Comparison of ENCODE assay signal across 1 cellular context in genomic region chr6:87504440-87504839, GRCh38.
TF ChIP-seq lines count a peak whose summit lies in the region.

No MANE protein-coding gene starts in this region.

TF ChIP-seq in WTC11, 78 proteins besides CTCF, POLR2A, EP300 and RAD21:
- TF ChIP-seq, protein P1, sequence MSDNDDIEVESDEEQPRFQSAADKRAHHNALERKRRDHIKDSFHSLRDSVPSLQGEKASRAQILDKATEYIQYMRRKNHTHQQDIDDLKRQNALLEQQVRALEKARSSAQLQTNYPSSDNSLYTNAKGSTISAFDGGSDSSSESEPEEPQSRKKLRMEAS (CRISPR knock-in tag; IDR thresholded peaks at IDR 0.05), result no peak
- TF ChIP-seq TEAD4 (CRISPR knock-in tag; IDR thresholded peaks at IDR 0.05), result no peak
- TF ChIP-seq FOXK1 (CRISPR knock-in tag; IDR thresholded peaks at IDR 0.05), result no peak
- TF ChIP-seq, protein P2, sequence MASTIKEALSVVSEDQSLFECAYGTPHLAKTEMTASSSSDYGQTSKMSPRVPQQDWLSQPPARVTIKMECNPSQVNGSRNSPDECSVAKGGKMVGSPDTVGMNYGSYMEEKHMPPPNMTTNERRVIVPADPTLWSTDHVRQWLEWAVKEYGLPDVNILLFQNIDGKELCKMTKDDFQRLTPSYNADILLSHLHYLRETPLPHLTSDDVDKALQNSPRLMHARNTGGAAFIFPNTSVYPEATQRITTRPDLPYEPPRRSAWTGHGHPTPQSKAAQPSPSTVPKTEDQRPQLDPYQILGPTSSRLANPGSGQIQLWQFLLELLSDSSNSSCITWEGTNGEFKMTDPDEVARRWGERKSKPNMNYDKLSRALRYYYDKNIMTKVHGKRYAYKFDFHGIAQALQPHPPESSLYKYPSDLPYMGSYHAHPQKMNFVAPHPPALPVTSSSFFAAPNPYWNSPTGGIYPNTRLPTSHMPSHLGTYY (CRISPR knock-in tag; IDR thresholded peaks at IDR 0.05), result no peak
- no peak for TF ChIP-seq ATF1 (CRISPR knock-in tag; IDR thresholded peaks at IDR 0.05)
- TF ChIP-seq, protein P3, sequence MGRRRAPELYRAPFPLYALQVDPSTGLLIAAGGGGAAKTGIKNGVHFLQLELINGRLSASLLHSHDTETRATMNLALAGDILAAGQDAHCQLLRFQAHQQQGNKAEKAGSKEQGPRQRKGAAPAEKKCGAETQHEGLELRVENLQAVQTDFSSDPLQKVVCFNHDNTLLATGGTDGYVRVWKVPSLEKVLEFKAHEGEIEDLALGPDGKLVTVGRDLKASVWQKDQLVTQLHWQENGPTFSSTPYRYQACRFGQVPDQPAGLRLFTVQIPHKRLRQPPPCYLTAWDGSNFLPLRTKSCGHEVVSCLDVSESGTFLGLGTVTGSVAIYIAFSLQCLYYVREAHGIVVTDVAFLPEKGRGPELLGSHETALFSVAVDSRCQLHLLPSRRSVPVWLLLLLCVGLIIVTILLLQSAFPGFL (CRISPR knock-in tag; IDR thresholded peaks at IDR 0.05; ENCODE audit: borderline replicate concordance), result no peak
- TF ChIP-seq SMAD4 (CRISPR knock-in tag; IDR thresholded peaks at IDR 0.05), result no peak
TF ChIP-seq in WTC11: peak in this region for 0.
